ENCODE assay signal across 1 cellular context in genomic region chr9:124707667-124708066, GRCh38.
TF ChIP-seq lines count a peak whose summit lies in the region.

No MANE protein-coding gene starts in this region.

TF ChIP-seq in IMR-90, 13 proteins besides CTCF, POLR2A, EP300 and RAD21:
- TF ChIP-seq SMC3 (IDR thresholded peaks at IDR 0.05; ENCODE audit: low read depth, low read length) (no peak), RCOR1 (IDR thresholded peaks at IDR 0.05; ENCODE audit: insufficient replicate concordance, low read length) (no peak), ELK1 (IDR thresholded peaks at IDR 0.05; ENCODE audit: borderline replicate concordance, low read depth, low read length) (no peak), CHD1 (IDR thresholded peaks at IDR 0.05; ENCODE audit: low read depth, low read length) (no peak), MAFK (IDR thresholded peaks at IDR 0.05; ENCODE audit: low read depth, low read length) (no peak), RFX5 (IDR thresholded peaks at IDR 0.05; ENCODE audit: low read depth, low read length) (no peak), MXI1 (IDR thresholded peaks at IDR 0.05; ENCODE audit: borderline replicate concordance, low read depth, low read length) (no peak), NFE2L2 (IDR thresholded peaks at IDR 0.05; ENCODE audit: low read depth, low read length) (no peak), MAZ (IDR thresholded peaks at IDR 0.05; ENCODE audit: borderline replicate concordance, low read depth, low read length) (no peak), CEBPB (IDR thresholded peaks at IDR 0.05; ENCODE audit: low read depth, low read length) (no peak), BHLHE40 (IDR thresholded peaks at IDR 0.05; ENCODE audit: low read depth, low read length) (no peak), FOS (IDR thresholded peaks at IDR 0.05; ENCODE audit: low read depth, low read length) (no peak), USF2 (IDR thresholded peaks at IDR 0.05; ENCODE audit: low read depth, low read length) (no peak)
